Comparison of ENCODE assay signal across 8 cellular contexts in genomic region chr3:158659454-158660237, GRCh38. TPM values are rescaled to one million over a fixed set of nuclear protein-coding genes. Genes with fewer than 3 reads are reported as not detected.
A peak's percentile ranks its signal among the peaks of the same experiment; 100 is the strongest.
DNase-seq lines count a peak whose midpoint lies in the region; ATAC-seq and TF ChIP-seq lines count a peak whose summit lies in the region.

No MANE protein-coding gene starts in this region.

- H3K27me3 Mint-ChIP-seq in CD14-positive monocyte (ENCODE audit: low read depth in 3 of 3) (no peaks in the 10 kb centered on the region), natural killer cell (ENCODE audit: low read depth in 2 of 2) (no peaks in the 10 kb centered on the region), type B pancreatic cell (no peaks in the 10 kb centered on the region)
- H3K27me3 Mint-ChIP-seq in activated CD8-positive, alpha-beta T cell treated with anti-CD3 and anti-CD28 coated beads, Interleukin-2, amount 10 ng/mL, durations not matched to agents 7 days and 5 days (ENCODE audit: low read depth), result no peaks in the 10 kb centered on the region

- H3K9me3 Mint-ChIP-seq in CD14-positive monocyte (no peaks in the 10 kb centered on the region), natural killer cell (no peaks in the 10 kb centered on the region), type B pancreatic cell (no peaks in the 10 kb centered on the region)
- H3K9me3 Mint-ChIP-seq in activated CD8-positive, alpha-beta T cell treated with anti-CD3 and anti-CD28 coated beads, Interleukin-2, amount 10 ng/mL, durations not matched to agents 7 days and 5 days (ENCODE audit: insufficient read depth), result no peaks in the 10 kb centered on the region

- CTCF ChIA-PET in activated CD8-positive, alpha-beta T cell treated with anti-CD3 and anti-CD28 coated beads, Interleukin-2, amount 10 ng/mL, durations not matched to agents 7 days and 5 days (lab: Charles Lee), result interaction anchor here (0.6 to 7.4 kb wide), 30 partner anchors 9 to 186 kb away, joined by 3 to 105 read pairs (median 5); partner anchors contain the start of genes GFM1, LXN and MFSD1

- intact Hi-C loops in CD14-positive monocyte (cut with micrococcal nuclease) (loop anchor here (5.0 kb wide), 1 partner anchor 128 kb away; no protein-coding TSS in a partner anchor), natural killer cell (cut with micrococcal nuclease) (loop anchor here (1.0 kb wide), 1 partner anchor 132 kb away; no protein-coding TSS in a partner anchor)

- H3K27ac Mint-ChIP-seq in CD14-positive monocyte, result peak overlapping the region in 1 of 7 donors; percentile 19
- no peak overlapping the region for H3K27ac Mint-ChIP-seq in activated CD8-positive, alpha-beta T cell treated with anti-CD3 and anti-CD28 coated beads, Interleukin-2, amount 10 ng/mL, durations not matched to agents 7 days and 5 days
- H3K27ac Mint-ChIP-seq in natural killer cell, result no peak overlapping the region
- H3K27ac Mint-ChIP-seq in type B pancreatic cell, result no peak overlapping the region

- TF ChIP-seq POLR2A in erythroblast (IDR thresholded peaks at IDR 0.05; ENCODE audit: low read length), result no peak

- H3K4me3 Mint-ChIP-seq in CD14-positive monocyte (no peak overlapping the region), natural killer cell (no peak overlapping the region), type B pancreatic cell (no peak overlapping the region)
- H3K4me3 Mint-ChIP-seq in activated CD8-positive, alpha-beta T cell treated with anti-CD3 and anti-CD28 coated beads, Interleukin-2, amount 10 ng/mL, durations not matched to agents 7 days and 5 days, result no peak overlapping the region

- ATAC-seq in GM18868 (IDR thresholded peaks at IDR 0.05; ENCODE audit: unreplicated experiment) (peak; percentile 96), HG03060 (IDR thresholded peaks at IDR 0.05; ENCODE audit: low read depth, unreplicated experiment) (peak; percentile 71), natural killer cell (peak; percentile 54 to 88 (median 76))
- ATAC-seq in activated CD8-positive, alpha-beta T cell treated with anti-CD3 and anti-CD28 coated beads, Interleukin-2, amount 10 ng/mL, durations not matched to agents 7 days and 5 days, result peak; percentile 67

- no peaks in the 10 kb centered on the region for H3K4me1 Mint-ChIP-seq in CD14-positive monocyte
- H3K4me1 Mint-ChIP-seq in activated CD8-positive, alpha-beta T cell treated with anti-CD3 and anti-CD28 coated beads, Interleukin-2, amount 10 ng/mL, durations not matched to agents 7 days and 5 days (ENCODE audit: low read depth), result peaks cover 11% of the 10 kb centered on the region
- peaks cover 0 to 9% of the 10 kb centered on the region in 2 donors for H3K4me1 Mint-ChIP-seq in natural killer cell
- peaks cover 5% of the 10 kb centered on the region for H3K4me1 Mint-ChIP-seq in type B pancreatic cell (ENCODE audit: unreplicated experiment)

- H3K36me3 Mint-ChIP-seq in CD14-positive monocyte, result peaks cover 66 to 78% of the 10 kb centered on the region in 2 donors
- H3K36me3 Mint-ChIP-seq in activated CD8-positive, alpha-beta T cell treated with anti-CD3 and anti-CD28 coated beads, Interleukin-2, amount 10 ng/mL, durations not matched to agents 7 days and 5 days (ENCODE audit: low read depth), result peaks cover 34% of the 10 kb centered on the region
- peaks cover 4% of the 10 kb centered on the region for H3K36me3 Mint-ChIP-seq in natural killer cell
- H3K36me3 Mint-ChIP-seq in type B pancreatic cell, result peaks cover 16% of the 10 kb centered on the region

- POLR2A ChIA-PET in activated CD8-positive, alpha-beta T cell treated with anti-CD3 and anti-CD28 coated beads, Interleukin-2, amount 10 ng/mL, durations not matched to agents 7 days and 5 days (lab: Charles Lee), result interaction anchor here (1.3 to 1.9 kb wide), 3 partner anchors 8 to 15 kb away, joined by 4 to 9 read pairs (median 5); partner anchors contain the start of genes GFM1 and LXN

- TF ChIP-seq CTCF in CD14-positive monocyte (IDR thresholded peaks at IDR 0.05) (peak; percentile 72), natural killer cell (IDR thresholded peaks at IDR 0.05) (peak; percentile 57), type B pancreatic cell (conservative IDR thresholded peaks at IDR 0.05) (peak; percentile 79)

- no peak for DNase-seq in CD14-positive monocyte (ENCODE audit: low spot score)
- DNase-seq in NCI-H2227 (lab: John Stamatoyannopoulos, UW; ENCODE audit: unreplicated experiment), result peak; percentile 51
- DNase-seq in activated CD8-positive, alpha-beta T cell treated with anti-CD3 and anti-CD28 coated beads, Interleukin-2, amount 10 ng/mL, durations not matched to agents 7 days and 5 days, result peak; percentile 73
- peak; percentile 80 to 86 for DNase-seq in erythroblast (lab: John Stamatoyannopoulos, UW)
- DNase-seq in natural killer cell, result no peak
- DNase-seq in type B pancreatic cell (ENCODE audit: extremely low spot score, unreplicated experiment), result no peak

RNA-seq across cellular contexts. Expression of gene LXN, which starts 12.8 kb away (rescaled TPM):
- 10 to 100 TPM in 1 of 2 donors, 1 to 10 TPM in 1; 7.6 to 10.0 TPM for polyA plus RNA-seq in CD14-positive monocyte
- total RNA-seq in activated CD8-positive, alpha-beta T cell treated with anti-CD3 and anti-CD28 coated beads, Interleukin-2, amount 10 ng/mL, durations not matched to agents 7 days and 5 days, result 1 to 10 TPM; 8.7 to 9.4 TPM
- total RNA-seq in natural killer cell (1 to 10 TPM; 2.2 to 3.9 (median 3.5) TPM), type B pancreatic cell (ENCODE audit: low replicate concordance) (15.0 and 17.9 TPM in 2 replicates)

RNA-seq across cellular contexts. Expression of gene GFM1, which starts 15.3 kb away (rescaled TPM):
- 10 to 100 TPM; 18.5 to 21.3 TPM for polyA plus RNA-seq in CD14-positive monocyte
- 10 to 100 TPM; 40.4 to 45.0 TPM for total RNA-seq in activated CD8-positive, alpha-beta T cell treated with anti-CD3 and anti-CD28 coated beads, Interleukin-2, amount 10 ng/mL, durations not matched to agents 7 days and 5 days
- total RNA-seq in natural killer cell (10 to 100 TPM; 38.4 to 55.5 (median 50.4) TPM), type B pancreatic cell (ENCODE audit: low replicate concordance) (44.5 and 50.2 TPM in 2 replicates)

Comparison
In these comparisons a context has a peak if more than half of its experiments do, and no peak if none do; other contexts are left out.
1. DNase-seq: peak in NCI-H2227 (single experiment), activated CD8-positive, alpha-beta T cell treated with anti-CD3 and anti-CD28 coated beads, Interleukin-2, amount 10 ng/mL, durations not matched to agents 7 days and 5 days (single experiment) and erythroblast (2 of 2); none in CD14-positive monocyte (single experiment), natural killer cell (single experiment) and type B pancreatic cell (single experiment).
2. Peak in every context shown above with its lines, with median percentiles within 50 percentile points of each other: CTCF ChIP-seq and ATAC-seq.